ENCODE assay signal across 11 cellular contexts in the genomic region with DNA sequence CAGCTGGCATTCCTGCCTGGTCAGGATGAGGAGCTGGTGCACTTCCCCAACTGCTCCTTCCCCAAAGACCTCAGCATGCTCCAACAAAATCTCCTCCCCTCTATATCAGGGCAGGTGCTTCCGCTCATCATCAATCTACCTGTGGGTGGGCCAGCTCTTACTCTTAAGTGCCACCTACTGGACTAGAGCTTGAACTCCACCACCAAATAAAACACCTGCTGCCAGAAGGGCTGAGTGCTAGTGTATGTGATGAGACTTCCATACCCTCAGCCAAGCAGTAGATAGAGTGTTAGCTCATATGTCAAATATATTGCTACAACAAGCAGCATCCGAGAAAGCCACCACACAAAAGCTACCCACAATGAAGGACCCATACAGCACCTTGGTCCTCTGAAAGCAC.
DNase-seq lines count a peak whose midpoint lies in the region; ATAC-seq, FAIRE-seq and TF ChIP-seq lines count a peak whose summit lies in the region.
"Had no signal": no experiment of that assay in that cellular context is flagged by ENCODE, and none has a peak within 500 bp of the region (broad histone marks: within the 10 kb centered on the region; RNA-seq: fewer than 3 reads in every experiment).

No MANE protein-coding gene starts in this region.

- no peak overlapping the region for H3K27ac ChIP-seq in C4-2B
- no peak overlapping the region for H3K27ac ChIP-seq in Panc1 (ENCODE audit: low read length)
- no peak overlapping the region for H3K27ac ChIP-seq in uterus

- H3K9me3 ChIP-seq in Panc1 (ENCODE audit: control insufficient read depth, insufficient read depth, low read depth, low read length) (no peaks in the 10 kb centered on the region), uterus (peaks cover 0 to 12% of the 10 kb centered on the region in 2 donors)

- TF ChIP-seq CTCF in C4-2B (conservative IDR thresholded peaks at IDR 0.05) (peak; percentile 39), Panc1 (IDR thresholded peaks at IDR 0.05) (peak; percentile 43), uterus (IDR thresholded peaks at IDR 0.05) (no peak)

- in situ Hi-C loops in Panc1 (cut with HindIII; ENCODE audit: low pct_unique_long_range_greater_than_20kb, low sequenced_read_pairs): no loop called here

- DNase-seq in GM12891 (ENCODE audit: insufficient read length, low spot score) (no peak), Panc1 (ENCODE audit: low read depth, low spot score) (no peak), iPS-NIHi7 (ENCODE audit: extremely low spot score) (peak; percentile 57), NCI-H1105 treated with DMSO at 0.1 percent for 48 hours (lab: John Stamatoyannopoulos, UW) (no peak), LoVo (ENCODE audit: low spot score) (no peak), UCSD-AML1 (lab: John Stamatoyannopoulos, UW; ENCODE audit: unreplicated experiment) (no peak), uterus (no peak)
- DNase-seq: activated T-cell treated with anti-CD3 and anti-CD28 coated beads for 4 hours, T-cell had no signal

- BruUV-seq in Panc1 (replicated peaks; lab: Mats Ljungman, UMichigan): no TSS peak

- no peak for TF ChIP-seq POLR2A in GM12891 (IDR thresholded peaks at IDR 0.05; ENCODE audit: low read depth, low read length)
- TF ChIP-seq POLR2A in uterus (IDR thresholded peaks at IDR 0.05): no peak

- H3K27me3 ChIP-seq in Panc1 (ENCODE audit: control insufficient read depth, insufficient read depth, low read length): no peaks in the 10 kb centered on the region
- H3K27me3 ChIP-seq in uterus: no peaks in the 10 kb centered on the region

- CTCF ChIA-PET in Panc1 (lab: Charles Lee): interaction anchor here (0.6 kb wide), 2 partner anchors 62 to 559 kb away, joined by 3 to 5 read pairs; no protein-coding TSS in a partner anchor

- intact Hi-C loops in Panc1 (cut with micrococcal nuclease; ENCODE audit: unreplicated experiment) (no loop called here), uterus (cut with DNase I; ENCODE audit: low total_unique reads) (no loop called here)

- H3K4me1 ChIP-seq in Panc1 (ENCODE audit: control insufficient read depth, insufficient read depth, low read length) (no peaks in the 10 kb centered on the region), uterus (peaks cover 0 to 12% of the 10 kb centered on the region in 2 donors)

- peak; percentile 73 for FAIRE-seq in GM12891 (lab: Jason Lieb, UNC)
- FAIRE-seq: G401.6 had no signal

- POLR2A ChIA-PET in Panc1 (lab: Charles Lee): no interaction called here

- H3K4me3 ChIP-seq in Panc1 (ENCODE audit: low read depth in 2 of 2, low read length in 2 of 2) (no peak overlapping the region), uterus (no peak overlapping the region)

- ATAC-seq in Panc1: no peak
- ATAC-seq: T-cell had no signal

- H3K36me3 ChIP-seq in Panc1 (ENCODE audit: control insufficient read depth, insufficient read depth, low read length): no peaks in the 10 kb centered on the region
- H3K36me3 ChIP-seq in uterus: no peaks in the 10 kb centered on the region

TF ChIP-seq in GM12891, 5 proteins besides CTCF, POLR2A, EP300 and RAD21:
- TF ChIP-seq SPI1 (IDR thresholded peaks at IDR 0.05; ENCODE audit: low read depth, low read length) (no peak), POU2F2 (IDR thresholded peaks at IDR 0.05; ENCODE audit: low read depth, low read length) (no peak)

Comparison
In these comparisons a context has a peak if more than half of its experiments do, and no peak if none do; other contexts are left out.
1. CTCF ChIP-seq: peak in C4-2B (single experiment) and Panc1 (single experiment); none in uterus (0 of 4).